ENCODE assay signal across 18 cellular contexts in genomic region chr6:137650720-137651119, GRCh38.
"Had no signal": no experiment of that assay in that cellular context is flagged by ENCODE, and none has a peak within 500 bp of the region (broad histone marks: within the 10 kb centered on the region; RNA-seq: fewer than 3 reads in every experiment).

No MANE protein-coding gene starts in this region.

- DNase-seq: cortex of kidney; effector CD4-positive, alpha-beta T cell; hippocampal formation; left colon; mesendoderm; natural killer cell; occipital lobe; ovary; posterior cingulate gyrus; psoas muscle; right lobe of liver; stimulated activated CD4-positive, alpha-beta T cell treated with anti-CD3 and anti-CD28 coated beads, Interleukin-15, amount 100 ng/mL, for 24 hours; stimulated activated CD4-positive, alpha-beta T cell treated with anti-CD3 and anti-CD28 coated beads, Interleukin-2, amount 100 ng/mL, for 48 hours; stimulated activated naive B cell treated with anti-CD40 and anti-IgM and Interleukin-4, amounts not matched to agents 10 μg/mL and 1 μg/mL and 100 μg/mL, for 72 hours; upper lobe of right lung; uterus had no signal

- H3K4me1 ChIP-seq: psoas muscle, upper lobe of right lung, uterus had no signal

- H3K4me3 ChIP-seq: ovary, psoas muscle, right lobe of liver, thoracic aorta, tibial nerve, upper lobe of right lung, uterus had no signal

- ATAC-seq: left colon; natural killer cell; psoas muscle; stimulated activated naive B cell treated with anti-CD40 and anti-IgM and Interleukin-4, amounts not matched to agents 10 μg/mL and 1 μg/mL and 100 μg/mL, for 72 hours; upper lobe of right lung had no signal

- H3K27me3 ChIP-seq: ovary, right lobe of liver, tibial nerve, upper lobe of right lung, uterus had no signal

- H3K27ac ChIP-seq: ovary, psoas muscle, right lobe of liver, thoracic aorta, upper lobe of right lung, uterus had no signal

- H3K36me3 ChIP-seq: ovary, right lobe of liver, thoracic aorta, tibial nerve, upper lobe of right lung, uterus had no signal
